Comparison of ENCODE assay signal across 18 cellular contexts in the genomic region with DNA sequence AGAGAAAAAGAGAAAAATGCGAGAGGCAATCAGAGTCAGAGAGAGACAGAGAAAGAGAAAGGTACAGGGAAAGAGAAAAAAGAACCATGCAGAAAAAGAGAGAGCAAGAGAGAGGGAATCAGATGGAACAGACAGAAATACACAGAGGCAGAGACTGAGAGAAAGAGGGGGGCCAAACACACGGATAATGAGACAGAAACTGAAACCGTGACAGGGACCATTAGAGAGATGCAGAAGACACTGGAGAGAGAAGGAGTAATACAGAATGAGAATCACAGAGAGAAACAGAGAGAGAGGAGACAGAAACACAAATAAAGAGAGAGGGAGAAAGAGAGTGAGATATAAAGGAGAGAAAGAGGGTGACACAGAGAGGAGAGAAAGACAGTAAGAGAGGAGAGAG.
A peak's percentile ranks its signal among the peaks of the same experiment; 100 is the strongest.
DNase-seq lines count a peak whose midpoint lies in the region; ATAC-seq, FAIRE-seq and TF ChIP-seq lines count a peak whose summit lies in the region.
"Had no signal": no experiment of that assay in that cellular context is flagged by ENCODE, and none has a peak within 500 bp of the region (broad histone marks: within the 10 kb centered on the region; RNA-seq: fewer than 3 reads in every experiment).

No MANE protein-coding gene starts in this region.

- peaks cover 13% of the 10 kb centered on the region for H3K4me1 Mint-ChIP-seq in activated naive CD4-positive, alpha-beta T cell treated with anti-CD3 and anti-CD28 coated beads for 36 hours (ENCODE audit: low read depth)
- H3K4me1 Mint-ChIP-seq in activated naive CD8-positive, alpha-beta T cell treated with anti-CD3 and anti-CD28 coated beads for 36 hours: peaks cover 9% of the 10 kb centered on the region
- H3K4me1 Mint-ChIP-seq in stimulated activated naive CD8-positive, alpha-beta T cell treated with anti-CD3 and anti-CD28 coated beads, Interleukin-15, amount 100 ng/mL, for 72 hours: peaks cover 13% of the 10 kb centered on the region

- no peak overlapping the region for H3K4me3 Mint-ChIP-seq in activated naive CD4-positive, alpha-beta T cell treated with anti-CD3 and anti-CD28 coated beads for 36 hours
- peak overlapping the region; percentile 3 for H3K4me3 Mint-ChIP-seq in activated naive CD8-positive, alpha-beta T cell treated with anti-CD3 and anti-CD28 coated beads for 36 hours
- peak overlapping the region; percentile 8 to 12 for H3K4me3 Mint-ChIP-seq in stimulated activated naive CD8-positive, alpha-beta T cell treated with anti-CD3 and anti-CD28 coated beads, Interleukin-15, amount 100 ng/mL, for 72 hours

- peaks cover 2% of the 10 kb centered on the region for H3K27me3 Mint-ChIP-seq in activated naive CD4-positive, alpha-beta T cell treated with anti-CD3 and anti-CD28 coated beads for 36 hours (ENCODE audit: low read depth)
- H3K27me3 Mint-ChIP-seq in activated naive CD8-positive, alpha-beta T cell treated with anti-CD3 and anti-CD28 coated beads for 36 hours: peaks cover 14% of the 10 kb centered on the region
- no peaks in the 10 kb centered on the region for H3K27me3 Mint-ChIP-seq in stimulated activated naive CD8-positive, alpha-beta T cell treated with anti-CD3 and anti-CD28 coated beads, Interleukin-15, amount 100 ng/mL, for 72 hours

- H3K9me3 ChIP-seq in MG63: no peaks in the 10 kb centered on the region
- H3K9me3 ChIP-seq: BLaER1 treated with 17β-estradiol and CSF1 and Interleukin-3, amounts not matched to agents 10 nM and 100 nM had no signal

- CTCF ChIA-PET in activated naive CD4-positive, alpha-beta T cell treated with anti-CD3 and anti-CD28 coated beads for 36 hours (lab: Charles Lee): no interaction called here

- H3K36me3 Mint-ChIP-seq in activated naive CD4-positive, alpha-beta T cell treated with anti-CD3 and anti-CD28 coated beads for 36 hours (ENCODE audit: low read depth): no peaks in the 10 kb centered on the region
- H3K36me3 Mint-ChIP-seq in activated naive CD8-positive, alpha-beta T cell treated with anti-CD3 and anti-CD28 coated beads for 36 hours: no peaks in the 10 kb centered on the region
- H3K36me3 Mint-ChIP-seq: CD8-positive, alpha-beta memory T cell had no signal

- peak overlapping the region; percentile 65 for H3K27ac Mint-ChIP-seq in activated naive CD4-positive, alpha-beta T cell treated with anti-CD3 and anti-CD28 coated beads for 36 hours
- H3K27ac Mint-ChIP-seq in activated naive CD8-positive, alpha-beta T cell treated with anti-CD3 and anti-CD28 coated beads for 36 hours: no peak overlapping the region
- peak overlapping the region in 1 of 2 donors; percentile 16 for H3K27ac Mint-ChIP-seq in stimulated activated naive CD8-positive, alpha-beta T cell treated with anti-CD3 and anti-CD28 coated beads, Interleukin-15, amount 100 ng/mL, for 72 hours

- no peak for FAIRE-seq in GM12892 (lab: Jason Lieb, UNC)
- FAIRE-seq: H54 had no signal

- no peaks in the 10 kb centered on the region for H3K36me3 ChIP-seq in MG63
- H3K36me3 ChIP-seq: BLaER1 treated with 17β-estradiol and CSF1 and Interleukin-3, amounts not matched to agents 10 nM and 100 nM had no signal

- ATAC-seq in stimulated activated naive CD8-positive, alpha-beta T cell treated with anti-CD3 and anti-CD28 coated beads, Interleukin-15, amount 100 ng/mL, for 72 hours: peak; percentile 52
- ATAC-seq in Right ventricle myocardium inferior: no peak

- H3K4me3 ChIP-seq in MG63: peak overlapping the region; percentile 20
- H3K4me3 ChIP-seq: BLaER1 treated with 17β-estradiol and CSF1 and Interleukin-3, amounts not matched to agents 10 nM and 100 nM had no signal

- no peaks in the 10 kb centered on the region for H3K27me3 ChIP-seq in MG63
- H3K27me3 ChIP-seq: BLaER1 treated with 17β-estradiol and CSF1 and Interleukin-3, amounts not matched to agents 10 nM and 100 nM had no signal

- TF ChIP-seq POLR2A in GM12892 (IDR thresholded peaks at IDR 0.05; ENCODE audit: low read depth, low read length): no peak

- intact Hi-C loops in activated naive CD4-positive, alpha-beta T cell treated with anti-CD3 and anti-CD28 coated beads for 36 hours (cut with micrococcal nuclease): no loop called here
- intact Hi-C loops in Right ventricle myocardium inferior (cut with DNase I): no loop called here

- no peak for DNase-seq in activated naive CD4-positive, alpha-beta T cell treated with anti-CD3 and anti-CD28 coated beads for 36 hours
- no peak for DNase-seq in activated naive CD4-positive, alpha-beta T cell treated with Interleukin-2 at 50 U/mL for 16 hours
- DNase-seq in MG63 (no peak), Right ventricle myocardium inferior (ENCODE audit: missing footprints) (no peak), GM12892 (ENCODE audit: insufficient read length) (no peak)
- no peak for DNase-seq in activated naive CD8-positive, alpha-beta T cell treated with anti-CD3 and anti-CD28 coated beads for 36 hours
- DNase-seq in stimulated activated naive CD8-positive, alpha-beta T cell treated with anti-CD3 and anti-CD28 coated beads, Interleukin-15, amount 100 ng/mL, for 72 hours: no peak
- DNase-seq: CD8-positive, alpha-beta memory T cell; DMS53; NCI-H1417 treated with DMSO at 0.1 percent for 48 hours; NCI-H187 treated with DMSO at 0.1 percent for 48 hours; NCI-H2227 treated with DMSO at 0.1 percent for 48 hours; NCI-H510A treated with DMSO at 0.1 percent for 48 hours; NCI-H82; RPMI8226; SIG-M5 had no signal

- no peaks in the 10 kb centered on the region for H3K9me3 Mint-ChIP-seq in activated naive CD4-positive, alpha-beta T cell treated with anti-CD3 and anti-CD28 coated beads for 36 hours
- no peaks in the 10 kb centered on the region for H3K9me3 Mint-ChIP-seq in activated naive CD8-positive, alpha-beta T cell treated with anti-CD3 and anti-CD28 coated beads for 36 hours
- peaks cover 8 to 10% of the 10 kb centered on the region in 2 donors for H3K9me3 Mint-ChIP-seq in stimulated activated naive CD8-positive, alpha-beta T cell treated with anti-CD3 and anti-CD28 coated beads, Interleukin-15, amount 100 ng/mL, for 72 hours
- H3K9me3 Mint-ChIP-seq: CD8-positive, alpha-beta memory T cell had no signal
